ENCODE assay signal across 8 cellular contexts in genomic region chr11:108467091-108467823, GRCh38. TPM values are rescaled to one million over a fixed set of nuclear protein-coding genes. Genes with fewer than 3 reads are reported as not detected.
DNase-seq lines count a peak whose midpoint lies in the region; ATAC-seq, FAIRE-seq and TF ChIP-seq lines count a peak whose summit lies in the region.

C11orf65 (minus strand) TSS chr11:108467529; CDS start chr11:108461559, 5,970 bp downstream.

- peak; percentile 54 for DNase-seq in GM12891 (ENCODE audit: insufficient read length, low spot score)
- DNase-seq in NCI-H1417 treated with DMSO at 0.1 percent for 48 hours (lab: John Stamatoyannopoulos, UW): peak; percentile 97
- peak; percentile 98 to 99 for DNase-seq in SW 1271 (lab: John Stamatoyannopoulos, UW)
- peak; percentile 99 for DNase-seq in adipocyte (ENCODE audit: low read depth)
- peak; percentile 98 for DNase-seq in cardiac muscle cell (ENCODE audit: low read depth in 1 of 2, low spot score in 1 of 2)
- DNase-seq in pancreas: peak; percentile 94 to 98 (median 96)
- DNase-seq in tibial artery: peak; percentile 96 to 98

- H3K4me1 ChIP-seq in adipocyte (ENCODE audit: control insufficient read depth, insufficient read depth, low read length) (peaks cover 5% of the 10 kb centered on the region), cardiac muscle cell (ENCODE audit: low read depth) (peaks cover 12% of the 10 kb centered on the region), pancreas (peaks cover 4 to 10% (median 5%) of the 10 kb centered on the region in 3 donors), tibial artery (peaks cover 0 to 7% (median 2%) of the 10 kb centered on the region in 4 donors)

- peak; percentile 100 for ATAC-seq in HG02798 (IDR thresholded peaks at IDR 0.05; ENCODE audit: poor library complexity, unreplicated experiment)
- ATAC-seq in pancreas: peak; percentile 98 to 100 (median 99)

- H3K27ac ChIP-seq in cardiac muscle cell (peak within 1 kb of the TSS; percentile 97), pancreas (peak within 1 kb of the TSS; percentile 96 to 99 (median 98)), tibial artery (peak within 1 kb of the TSS; percentile 93 to 94)

- H3K4me3 ChIP-seq in adipocyte (ENCODE audit: low read length) (peak within 1 kb of the TSS; percentile 83), cardiac muscle cell (peak within 1 kb of the TSS; percentile 45), pancreas (peak within 1 kb of the TSS; percentile 33 to 61 (median 49)), tibial artery (peak within 1 kb of the TSS; percentile 59 to 65)

- no peaks in the 10 kb centered on the region for H3K27me3 ChIP-seq in adipocyte (replicated peaks; ENCODE audit: control insufficient read depth, insufficient read depth, low read length)
- H3K27me3 ChIP-seq in cardiac muscle cell: no peaks in the 10 kb centered on the region
- H3K27me3 ChIP-seq in pancreas: no peaks in the 10 kb centered on the region
- H3K27me3 ChIP-seq in tibial artery: no peaks in the 10 kb centered on the region

- TF ChIP-seq POLR2A in GM12891 (IDR thresholded peaks at IDR 0.05; ENCODE audit: low read depth, low read length): peak; percentile 98

- H3K9ac ChIP-seq in adipocyte (ENCODE audit: low read length): peak within 1 kb of the TSS; percentile 93

- 0% methylated on average over 35 of the region's 35 CpGs for WGBS in pancreas, 2 donors

- intact Hi-C loops in pancreas (cut with DNase I) (no loop called here), tibial artery (cut with DNase I; ENCODE audit: low total_unique reads) (loop anchor here (2.0 to 10.0 kb wide), 3 partner anchors 32 to 1012 kb away; partner anchors contain the start of genes CWF19L2, DDX10 and POGLUT3)

- FAIRE-seq in GM12891 (lab: Jason Lieb, UNC) (peak; percentile 100), pancreas (lab: Jason Lieb, UNC) (peak; percentile 97)

- TF ChIP-seq CTCF in cardiac muscle cell (IDR thresholded peaks at IDR 0.05; ENCODE audit: low read depth, low read length) (no peak), pancreas (IDR thresholded peaks at IDR 0.05) (no peak), tibial artery (IDR thresholded peaks at IDR 0.05) (no peak)

- H3K36me3 ChIP-seq in adipocyte (ENCODE audit: control insufficient read depth, insufficient read depth, low read length, severe bottlenecking) (no peaks in the 10 kb centered on the region), cardiac muscle cell (no peaks in the 10 kb centered on the region), pancreas (no peaks in the 10 kb centered on the region), tibial artery (no peaks in the 10 kb centered on the region)

- H3K9me3 ChIP-seq in adipocyte (ENCODE audit: control insufficient read depth, low read length) (no peaks in the 10 kb centered on the region), cardiac muscle cell (ENCODE audit: low read depth) (no peaks in the 10 kb centered on the region), pancreas (no peaks in the 10 kb centered on the region), tibial artery (no peaks in the 10 kb centered on the region)

TF ChIP-seq in GM12891, 5 proteins besides CTCF, POLR2A, EP300 and RAD21:
- TF ChIP-seq SPI1 (IDR thresholded peaks at IDR 0.05; ENCODE audit: low read depth, low read length): 0 out of 2 replicates have a peak, but pooled peaks have one; percentile 11
- peak; percentile 85 for TF ChIP-seq TAF1 (IDR thresholded peaks at IDR 0.05; ENCODE audit: low read depth, low read length)
- TF ChIP-seq PAX5 (IDR thresholded peaks at IDR 0.05; ENCODE audit: insufficient read depth, low read length, severe bottlenecking): no peak
- TF ChIP-seq POLR2AphosphoS5 (IDR thresholded peaks at IDR 0.05; ENCODE audit: low read depth, low read length): peak; percentile 97
- TF ChIP-seq POU2F2 (IDR thresholded peaks at IDR 0.05; ENCODE audit: low read depth, low read length): peak; percentile 73; the same call in 1 of the 2 replicates

RNA-seq across cellular contexts. Expression of gene C11orf65, which starts in this region (rescaled TPM):
- 2.0 TPM for polyA plus RNA-seq in GM12891 (2012; ENCODE audit: low read depth, missing spikeins)
- total RNA-seq in cardiac muscle cell (1.6 TPM in 1 of 2 replicates, not detected in the other), pancreas (1 to 10 TPM in 2 of 6 donors, under 1 TPM in 4; 0.43 to 1.4 (median 0.61) TPM)
- polyA plus RNA-seq in cardiac muscle cell (1.4 and 3.7 TPM in 2 replicates), pancreas (under 1 TPM; 0.11 to 0.45 TPM)

Comparison
In these comparisons a context has a peak if more than half of its experiments do, and no peak if none do; other contexts are left out.
1. Peak in every context shown above with its lines: DNase-seq, ATAC-seq, H3K4me3 ChIP-seq and H3K27ac ChIP-seq.